1 cellular context compared by ENCODE assay signal in the genomic region with DNA sequence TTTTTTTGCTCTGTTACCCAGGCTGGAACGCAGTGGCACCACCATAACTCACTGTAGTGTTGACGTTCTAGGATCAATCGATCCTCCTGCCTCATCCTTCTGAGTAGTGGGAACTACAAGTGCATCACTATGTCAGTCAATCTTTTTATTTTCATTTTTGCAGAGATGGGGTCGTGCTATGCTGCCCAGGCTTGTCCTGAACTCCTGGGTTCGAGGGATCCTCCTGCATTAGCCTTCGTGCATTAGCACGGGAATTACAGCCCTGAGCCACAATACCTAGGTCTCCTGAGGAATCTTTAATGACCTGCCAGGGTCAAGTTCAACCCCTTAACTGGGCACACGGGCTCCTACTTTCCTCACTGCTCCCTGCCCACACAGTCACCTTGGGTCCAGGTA.
TF ChIP-seq lines count a peak whose summit lies in the region.

No MANE protein-coding gene starts in this region.

TF ChIP-seq in H1, 55 proteins besides CTCF, POLR2A, EP300 and RAD21:
- TF ChIP-seq SIX5 (IDR thresholded peaks at IDR 0.05; ENCODE audit: low read depth, low read length) (no peak), SP2 (IDR thresholded peaks at IDR 0.05; ENCODE audit: low read length) (no peak), YY1 (IDR thresholded peaks at IDR 0.05; ENCODE audit: low read depth, low read length) (no peak), RXRA (IDR thresholded peaks at IDR 0.05; ENCODE audit: insufficient read depth, low read depth, low read length) (no peak), E2F6 (IDR thresholded peaks at IDR 0.05) (no peak), MAX (IDR thresholded peaks at IDR 0.05) (no peak), SRF (IDR thresholded peaks at IDR 0.05; ENCODE audit: low read depth, low read length) (no peak), RNF2 (IDR thresholded peaks at IDR 0.05; ENCODE audit: borderline replicate concordance, low read depth, low read length, missing control alignments, poor library complexity, severe bottlenecking) (no peak), JUN (IDR thresholded peaks at IDR 0.05; ENCODE audit: low read depth, low read length) (no peak), EZH2 (IDR thresholded peaks at IDR 0.05; ENCODE audit: low read depth, low read length, severe bottlenecking) (no peak), KDM1A (IDR thresholded peaks at IDR 0.05; ENCODE audit: borderline replicate concordance, low read length) (no peak), GTF2F1 (IDR thresholded peaks at IDR 0.05; ENCODE audit: borderline replicate concordance, low read depth, low read length) (no peak), GABPA (IDR thresholded peaks at IDR 0.05; ENCODE audit: borderline replicate concordance, insufficient read depth, low read length) (no peak), SP4 (IDR thresholded peaks at IDR 0.05; ENCODE audit: low read length) (no peak)
